Comparison of ENCODE assay signal across 9 cellular contexts in genomic region chr10:114632869-114633715, GRCh38. TPM values are rescaled to one million over a fixed set of nuclear protein-coding genes. Genes with fewer than 3 reads are reported as not detected.
DNase-seq lines count a peak whose midpoint lies in the region; ATAC-seq and TF ChIP-seq lines count a peak whose summit lies in the region.
"Had no signal": no experiment of that assay in that cellular context is flagged by ENCODE, and none has a peak within 500 bp of the region (broad histone marks: within the 10 kb centered on the region; RNA-seq: fewer than 3 reads in every experiment).

No MANE protein-coding gene starts in this region.

- no peak overlapping the region for H3K27ac ChIP-seq in BLaER1 treated with 17β-estradiol and CSF1 and Interleukin-3, amounts not matched to agents 10 nM and 100 nM

- no peak overlapping the region for H3K27ac Mint-ChIP-seq in stimulated activated memory B cell treated with anti-CD40 and anti-IgM and Interleukin-4, amounts not matched to agents 10 μg/mL and 1 μg/mL and 100 μg/mL, for 72 hours
- no peak overlapping the region for H3K27ac Mint-ChIP-seq in CD14-positive monocyte

- H3K9ac ChIP-seq in BLaER1 treated with 17β-estradiol and CSF1 and Interleukin-3, amounts not matched to agents 10 nM and 100 nM = no peak overlapping the region

- H3K36me3 Mint-ChIP-seq in stimulated activated memory B cell treated with anti-CD40 and anti-IgM and Interleukin-4, amounts not matched to agents 10 μg/mL and 1 μg/mL and 100 μg/mL, for 72 hours = no peaks in the 10 kb centered on the region
- peaks cover 0 to 10% of the 10 kb centered on the region in 2 donors for H3K36me3 Mint-ChIP-seq in CD14-positive monocyte

- H3K4me2 ChIP-seq in BLaER1 treated with 17β-estradiol and CSF1 and Interleukin-3, amounts not matched to agents 10 nM and 100 nM = peak overlapping the region in 6 of 11 experiments; percentile 6 to 61 (median 30); a peak in 9 of 22 replicates

- peaks cover 69% of the 10 kb centered on the region for H3K27me3 Mint-ChIP-seq in stimulated activated memory B cell treated with anti-CD40 and anti-IgM and Interleukin-4, amounts not matched to agents 10 μg/mL and 1 μg/mL and 100 μg/mL, for 72 hours
- peaks cover 39 to 43% (median 39%) of the 10 kb centered on the region in 3 donors for H3K27me3 Mint-ChIP-seq in CD14-positive monocyte (ENCODE audit: low read depth in 3 of 3)

- peaks cover 32% of the 10 kb centered on the region for H3K4me1 Mint-ChIP-seq in stimulated activated memory B cell treated with anti-CD40 and anti-IgM and Interleukin-4, amounts not matched to agents 10 μg/mL and 1 μg/mL and 100 μg/mL, for 72 hours
- peaks cover 19% of the 10 kb centered on the region for H3K4me1 Mint-ChIP-seq in CD14-positive monocyte

- peak overlapping the region; percentile 14 for H3K4me3 Mint-ChIP-seq in stimulated activated memory B cell treated with anti-CD40 and anti-IgM and Interleukin-4, amounts not matched to agents 10 μg/mL and 1 μg/mL and 100 μg/mL, for 72 hours
- peak overlapping the region in 1 of 2 donors; percentile 16 for H3K4me3 Mint-ChIP-seq in CD14-positive monocyte

- intact Hi-C loops in CD14-positive monocyte (cut with micrococcal nuclease) = no loop called here

- no peak overlapping the region for H3K4me3 ChIP-seq in BLaER1 treated with 17β-estradiol and CSF1 and Interleukin-3, amounts not matched to agents 10 nM and 100 nM

- H3K27me3 ChIP-seq in BLaER1 treated with 17β-estradiol and CSF1 and Interleukin-3, amounts not matched to agents 10 nM and 100 nM = peaks cover 28 to 46% (median 38%) of the 10 kb centered on the region in 11 experiments

- DNase-seq in amniotic stem cell (lab: John Stamatoyannopoulos, UW) (peak; percentile 23), iPS-NIHi11 (ENCODE audit: low spot score) (peak; percentile 27), CD14-positive monocyte (ENCODE audit: low spot score) (no peak)
- DNase-seq in stimulated activated CD4-positive, alpha-beta T cell treated with anti-CD3 and anti-CD28 coated beads, Interleukin-2, amount 100 ng/mL, for 24 hours = no peak

- no peaks in the 10 kb centered on the region for H3K9me3 Mint-ChIP-seq in stimulated activated memory B cell treated with anti-CD40 and anti-IgM and Interleukin-4, amounts not matched to agents 10 μg/mL and 1 μg/mL and 100 μg/mL, for 72 hours
- peaks cover 0 to 6% (median 3%) of the 10 kb centered on the region in 7 donors for H3K9me3 Mint-ChIP-seq in CD14-positive monocyte

- ATAC-seq in HG02588 (IDR thresholded peaks at IDR 0.05; ENCODE audit: unreplicated experiment) = peak; percentile 41
- ATAC-seq in stimulated activated memory B cell treated with anti-CD40 and anti-IgM and Interleukin-4, amounts not matched to agents 10 μg/mL and 1 μg/mL and 100 μg/mL, for 72 hours = peak; percentile 72
- no peak for ATAC-seq in GM21390 (IDR thresholded peaks at IDR 0.05; ENCODE audit: unreplicated experiment)

- peaks cover 0 to 41% (median 7%) of the 10 kb centered on the region in 10 experiments; a peak in 9 of 20 replicates for H3K4me1 ChIP-seq in BLaER1 treated with 17β-estradiol and CSF1 and Interleukin-3, amounts not matched to agents 10 nM and 100 nM

- no peaks in the 10 kb centered on the region for H3K36me3 ChIP-seq in BLaER1 treated with 17β-estradiol and CSF1 and Interleukin-3, amounts not matched to agents 10 nM and 100 nM
- H3K36me3 ChIP-seq: HAP-1 had no signal

- TF ChIP-seq CTCF in CD14-positive monocyte (IDR thresholded peaks at IDR 0.05) = no peak

- peaks cover 0 to 7% (median 0%) of the 10 kb centered on the region in 11 experiments; a peak in 3 of 22 replicates for H3K9me3 ChIP-seq in BLaER1 treated with 17β-estradiol and CSF1 and Interleukin-3, amounts not matched to agents 10 nM and 100 nM (replicated peaks in 1 of 11)
- H3K9me3 ChIP-seq: HAP-1 had no signal

- no peaks in the 10 kb centered on the region for H4K20me1 ChIP-seq in BLaER1 treated with 17β-estradiol and CSF1 and Interleukin-3, amounts not matched to agents 10 nM and 100 nM

RNA-seq across cellular contexts. Expression of gene ABLIM1, which starts 25.0 kb away (rescaled TPM):
- polyA plus RNA-seq in CD14-positive monocyte = under 1 TPM; 0.33 to 0.91 TPM

Comparison
In these comparisons a context has a peak if more than half of its experiments do, and no peak if none do; other contexts are left out.
1. DNase-seq: peak in amniotic stem cell (single experiment) and iPS-NIHi11 (single experiment); none in stimulated activated CD4-positive, alpha-beta T cell treated with anti-CD3 and anti-CD28 coated beads, Interleukin-2, amount 100 ng/mL, for 24 hours (0 of 2) and CD14-positive monocyte (single experiment).